18 cellular contexts compared by ENCODE assay signal in the genomic region with DNA sequence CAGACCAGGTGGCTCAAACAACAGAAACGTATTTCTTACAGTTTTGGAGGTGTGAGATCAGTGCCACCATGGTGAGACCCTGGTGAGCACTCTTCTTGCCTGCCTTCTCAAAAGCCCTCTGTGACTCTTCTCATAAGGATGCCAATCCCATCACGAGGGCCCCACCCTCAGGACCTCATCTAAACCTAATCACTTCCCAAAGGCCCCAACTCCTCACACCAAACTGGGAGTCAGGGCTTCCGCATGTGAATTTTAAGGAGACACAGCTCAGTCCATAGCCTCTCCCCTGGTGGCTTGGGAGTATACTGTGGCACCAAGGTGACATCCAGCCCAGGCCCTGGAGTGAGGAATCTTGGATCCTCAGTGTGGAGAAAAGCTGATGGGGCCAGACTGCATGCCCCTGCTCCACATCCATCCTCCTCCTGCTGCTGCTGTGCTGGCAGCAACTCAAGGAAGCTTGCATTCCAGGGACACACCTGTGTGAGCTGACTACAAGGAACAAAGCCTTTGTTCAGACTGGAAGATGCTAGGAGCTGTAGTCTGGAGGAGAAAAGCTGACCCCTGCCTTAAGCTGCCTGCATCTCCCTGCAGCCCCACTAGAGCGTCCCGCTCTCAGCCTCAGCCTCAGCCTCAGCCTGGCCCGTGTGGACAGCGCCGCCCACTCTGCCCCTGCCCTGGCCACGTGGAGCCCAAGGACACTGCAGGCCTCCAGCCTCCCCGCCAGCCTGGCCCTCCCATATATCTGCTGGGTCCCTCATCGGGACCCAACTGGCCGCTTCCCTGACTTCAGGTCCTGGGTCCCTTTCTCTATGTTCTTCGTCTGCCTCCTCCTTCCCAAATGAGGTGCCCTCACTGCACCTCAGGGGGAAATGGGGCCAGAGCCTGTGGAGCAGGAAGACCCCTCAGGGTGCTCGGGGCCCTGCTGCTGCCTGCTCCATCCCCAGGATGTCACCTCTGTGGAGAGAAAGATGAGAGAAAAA.
"Had no signal": no experiment of that assay in that cellular context is flagged by ENCODE, and none has a peak within 500 bp of the region (broad histone marks: within the 10 kb centered on the region; RNA-seq: fewer than 3 reads in every experiment).

No MANE protein-coding gene starts in this region.

- H3K9me3 ChIP-seq: upper lobe of left lung had no signal

- H3K27ac ChIP-seq: SK-N-MC, skin epidermis, upper lobe of left lung, WERI-Rb-1 had no signal

- FAIRE-seq: colon had no signal

- ATAC-seq: activated CD4-positive, alpha-beta T cell treated with anti-CD3 and anti-CD28 coated beads for 36 hours; activated CD8-positive, alpha-beta T cell treated with anti-CD3 and anti-CD28 coated beads for 36 hours; activated naive CD4-positive, alpha-beta T cell treated with anti-CD3 and anti-CD28 coated beads, Interleukin-2, amount 50 U/mL, for 72 hours; activated T-cell treated with anti-CD3 and anti-CD28 coated beads, Interleukin-2, amount 50 U/mL, for 4 hours; esophagus mucosa had no signal

- H3K36me3 ChIP-seq: upper lobe of left lung, WERI-Rb-1 had no signal

- DNase-seq: activated CD4-positive, alpha-beta T cell treated with anti-CD3 and anti-CD28 coated beads for 36 hours; activated CD8-positive, alpha-beta T cell treated with anti-CD3 and anti-CD28 coated beads for 36 hours; activated effector memory CD4-positive, alpha-beta T cell treated with anti-CD3 and anti-CD28 coated beads, Interleukin-2, amount 50 U/mL, for 16 hours; activated T-cell treated with anti-CD3 and anti-CD28 coated beads, Interleukin-2, amount 50 U/mL, for 4 hours; caudate nucleus; nephron progenitor cell; stimulated activated CD4-positive, alpha-beta T cell treated with anti-CD3 and anti-CD28 coated beads, Interleukin-15, amount 100 ng/mL, for 24 hours; stimulated activated CD4-positive, alpha-beta T cell treated with anti-CD3 and anti-CD28 coated beads, Interleukin-4, amount 100 ng/mL, for 1 hour; stimulated activated naive CD4-positive, alpha-beta T cell; T-cell; T1000; WERI-Rb-1 had no signal

- H3K27me3 ChIP-seq: upper lobe of left lung had no signal

- H3K4me3 ChIP-seq: SK-N-MC, skin epidermis, upper lobe of left lung had no signal

- H3K4me1 ChIP-seq: upper lobe of left lung had no signal
